ENCODE assay signal across 2 cellular contexts in the genomic region with DNA sequence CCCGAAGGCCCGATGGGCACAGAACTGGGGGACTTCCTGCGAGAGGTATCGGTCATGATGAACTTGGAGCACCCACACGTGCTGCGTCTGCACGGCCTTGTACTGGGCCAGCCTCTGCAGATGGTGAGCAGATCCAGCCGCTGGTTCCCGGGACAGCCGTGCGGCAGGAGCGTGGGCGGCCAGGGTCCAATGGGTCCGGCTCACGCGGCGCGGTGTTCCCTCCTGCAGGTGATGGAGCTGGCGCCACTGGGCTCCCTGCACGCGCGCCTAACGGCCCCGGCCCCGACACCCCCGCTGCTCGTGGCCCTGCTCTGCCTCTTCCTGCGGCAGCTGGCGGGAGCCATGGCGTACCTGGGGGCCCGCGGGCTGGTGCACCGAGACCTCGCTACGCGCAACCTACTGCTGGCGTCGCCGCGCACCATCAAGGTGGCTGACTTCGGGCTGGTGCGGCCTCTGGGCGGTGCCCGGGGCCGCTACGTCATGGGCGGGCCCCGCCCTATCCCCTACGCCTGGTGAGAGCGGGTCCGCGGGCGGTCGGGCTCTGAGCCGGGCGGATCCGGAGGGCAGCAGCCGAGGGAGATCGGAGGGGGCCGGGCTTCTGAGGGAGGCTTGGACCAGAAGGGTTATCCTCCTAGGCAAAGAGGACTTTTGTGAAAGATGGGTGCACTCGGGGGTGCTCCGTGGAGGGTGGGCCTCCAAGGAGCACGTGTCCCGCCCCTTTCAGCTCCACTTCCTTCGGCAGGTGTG.
TF ChIP-seq lines count a peak whose summit lies in the region.

No MANE protein-coding gene starts in this region.

TF ChIP-seq in GM12878, 131 proteins besides CTCF, POLR2A, EP300 and RAD21:
- TF ChIP-seq RFX5 (IDR thresholded peaks at IDR 0.05; ENCODE audit: low read depth, low read length) (no peak), BHLHE40 (IDR thresholded peaks at IDR 0.05; ENCODE audit: borderline replicate concordance in 1 of 2, low read depth in 2 of 2, low read length in 1 of 2) (peak in 1 of 2 experiments; percentile 57; a peak in 2 of 4 replicates), GABPA (IDR thresholded peaks at IDR 0.05; ENCODE audit: low read depth) (no peak), SPI1 (IDR thresholded peaks at IDR 0.05; ENCODE audit: borderline replicate concordance, insufficient read depth, low read depth, low read length) (0 out of 2 replicates have a peak, but pooled peaks have one; percentile 13), ZNF687 (IDR thresholded peaks at IDR 0.05) (no peak), MAX (IDR thresholded peaks at IDR 0.05; ENCODE audit: low read depth, low read length) (0 out of 2 replicates have a peak, but pooled peaks have one; percentile 14), USF1 (IDR thresholded peaks at IDR 0.05; ENCODE audit: borderline replicate concordance, extremely low read length, insufficient read depth, low read depth, low read length) (peak; percentile 61), CREM (IDR thresholded peaks at IDR 0.05; ENCODE audit: low read depth) (peak; percentile 72), IKZF1 (conservative IDR thresholded peaks at IDR 0.05) (0 out of 2 replicates have a peak, but pooled peaks have one; percentile 25), EGR1 (IDR thresholded peaks at IDR 0.05; ENCODE audit: borderline replicate concordance in 1 of 2, low read depth in 2 of 2, low read length in 2 of 2) (0 out of 3 replicates have a peak, but pooled peaks of 1 of the 2 experiments have one; percentile 33), POLR2AphosphoS2 (IDR thresholded peaks at IDR 0.05; ENCODE audit: low read depth, low read length) (peak; percentile 29; the same call in 1 of the 2 replicates), CREB1 (IDR thresholded peaks at IDR 0.05; ENCODE audit: low read depth) (peak; percentile 68; the same call in 1 of the 2 replicates), TARDBP (IDR thresholded peaks at IDR 0.05; ENCODE audit: borderline replicate concordance) (peak; percentile 26; the same call in 1 of the 2 replicates), ZNF217 (IDR thresholded peaks at IDR 0.05) (no peak), YY1 (IDR thresholded peaks at IDR 0.05; ENCODE audit: low read depth, low read length) (0 out of 2 replicates have a peak, but pooled peaks have one; percentile 43)

TF ChIP-seq in HEK293T, 16 proteins besides CTCF, POLR2A, EP300 and RAD21:
- TF ChIP-seq SUZ12 (IDR thresholded peaks at IDR 0.05) = no peak
- TF ChIP-seq L3MBTL2 (conservative IDR thresholded peaks at IDR 0.05) = no peak
- TF ChIP-seq TARDBP (IDR thresholded peaks at IDR 0.05) = no peak
- no peak for TF ChIP-seq ELF4 (IDR thresholded peaks at IDR 0.05)
- TF ChIP-seq, protein P1, sequence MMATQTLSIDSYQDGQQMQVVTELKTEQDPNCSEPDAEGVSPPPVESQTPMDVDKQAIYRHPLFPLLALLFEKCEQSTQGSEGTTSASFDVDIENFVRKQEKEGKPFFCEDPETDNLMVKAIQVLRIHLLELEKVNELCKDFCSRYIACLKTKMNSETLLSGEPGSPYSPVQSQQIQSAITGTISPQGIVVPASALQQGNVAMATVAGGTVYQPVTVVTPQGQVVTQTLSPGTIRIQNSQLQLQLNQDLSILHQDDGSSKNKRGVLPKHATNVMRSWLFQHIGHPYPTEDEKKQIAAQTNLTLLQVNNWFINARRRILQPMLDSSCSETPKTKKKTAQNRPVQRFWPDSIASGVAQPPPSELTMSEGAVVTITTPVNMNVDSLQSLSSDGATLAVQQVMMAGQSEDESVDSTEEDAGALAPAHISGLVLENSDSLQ (IDR thresholded peaks at IDR 0.05) = no peak
- no peak for TF ChIP-seq NFRKB (IDR thresholded peaks at IDR 0.05)
- TF ChIP-seq FOXA1 (IDR thresholded peaks at IDR 0.05) = no peak
- TF ChIP-seq ARNT (IDR thresholded peaks at IDR 0.05) = no peak
- TF ChIP-seq HDGF (IDR thresholded peaks at IDR 0.05; ENCODE audit: borderline replicate concordance) = no peak
- TF ChIP-seq SP1 (IDR thresholded peaks at IDR 0.05) = no peak
- no peak for TF ChIP-seq CTBP1 (IDR thresholded peaks at IDR 0.05; ENCODE audit: borderline replicate concordance)
- no peak for TF ChIP-seq LEF1 (IDR thresholded peaks at IDR 0.05; ENCODE audit: borderline replicate concordance)
- no peak for TF ChIP-seq ZNF384 (IDR thresholded peaks at IDR 0.05)
- TF ChIP-seq FOXK2 (IDR thresholded peaks at IDR 0.05) = no peak
- no peak for TF ChIP-seq BHLHE40 (IDR thresholded peaks at IDR 0.05; ENCODE audit: borderline replicate concordance)
